Comparison of ENCODE assay signal across 1 cellular context in genomic region chr19:9075064-9075964, GRCh38.
TF ChIP-seq lines count a peak whose summit lies in the region.

No MANE protein-coding gene starts in this region.

TF ChIP-seq in HepG2, 621 proteins besides CTCF, POLR2A, EP300 and RAD21:
- no peak for TF ChIP-seq ZNF512 (CRISPR knock-in tag; IDR thresholded peaks at IDR 0.05)
- peak; percentile 81 for TF ChIP-seq ZNF18 (CRISPR knock-in tag; IDR thresholded peaks at IDR 0.05; ENCODE audit: insufficient replicate concordance)
- peak; percentile 16; the same call in 1 of the 2 replicates for TF ChIP-seq ARID5B (CRISPR knock-in tag; IDR thresholded peaks at IDR 0.05)
- no peak for TF ChIP-seq ZNF10 (CRISPR knock-in tag; IDR thresholded peaks at IDR 0.05; ENCODE audit: borderline replicate concordance, low read depth)
- peak; percentile 90 for TF ChIP-seq FOSL2 (CRISPR knock-in tag; IDR thresholded peaks at IDR 0.05)
- no peak for TF ChIP-seq TRIM24 (CRISPR knock-in tag; IDR thresholded peaks at IDR 0.05)
- no peak for TF ChIP-seq ZNF614 (CRISPR knock-in tag; IDR thresholded peaks at IDR 0.05; ENCODE audit: borderline replicate concordance)
- no peak for TF ChIP-seq ZSCAN20 (CRISPR knock-in tag; IDR thresholded peaks at IDR 0.05; ENCODE audit: borderline replicate concordance)
- TF ChIP-seq ZNF782 (CRISPR knock-in tag; IDR thresholded peaks at IDR 0.05; ENCODE audit: borderline replicate concordance): no peak
- TF ChIP-seq DBP (CRISPR knock-in tag; IDR thresholded peaks at IDR 0.05; ENCODE audit: not compliant biosample characterization): no peak
- 0 out of 2 replicates have a peak, but pooled peaks have one; percentile 14 for TF ChIP-seq ZNF281 (CRISPR knock-in tag; IDR thresholded peaks at IDR 0.05; ENCODE audit: borderline replicate concordance)
- TF ChIP-seq TCF7 (IDR thresholded peaks at IDR 0.05; ENCODE audit: low read depth): peak; percentile 23; the same call in 1 of the 2 replicates
- TF ChIP-seq ZNF580 (CRISPR knock-in tag; IDR thresholded peaks at IDR 0.05; ENCODE audit: borderline replicate concordance, low read depth): no peak
- no peak for TF ChIP-seq ZNF670 (CRISPR knock-in tag; IDR thresholded peaks at IDR 0.05; ENCODE audit: borderline replicate concordance)
- no peak for TF ChIP-seq ELF3 (CRISPR knock-in tag; IDR thresholded peaks at IDR 0.05)
- TF ChIP-seq ESRRA (CRISPR knock-in tag; IDR thresholded peaks at IDR 0.05; ENCODE audit: low read depth): no peak
- 0 out of 2 replicates have a peak, but pooled peaks have one; percentile 14 for TF ChIP-seq SOX5 (CRISPR knock-in tag; IDR thresholded peaks at IDR 0.05; ENCODE audit: borderline replicate concordance)
- TF ChIP-seq ZNF552 (CRISPR knock-in tag; IDR thresholded peaks at IDR 0.05; ENCODE audit: borderline replicate concordance): no peak
- no peak for TF ChIP-seq ZNF33A (CRISPR knock-in tag; IDR thresholded peaks at IDR 0.05; ENCODE audit: borderline replicate concordance)
- TF ChIP-seq KLF11 (CRISPR knock-in tag; IDR thresholded peaks at IDR 0.05): no peak
- peak; percentile 51; the same call in 1 of the 2 replicates for TF ChIP-seq JUNB (CRISPR knock-in tag; IDR thresholded peaks at IDR 0.05; ENCODE audit: borderline replicate concordance)
- TF ChIP-seq ZNF75D (CRISPR knock-in tag; IDR thresholded peaks at IDR 0.05; ENCODE audit: borderline replicate concordance): no peak
- no peak for TF ChIP-seq TIGD3 (CRISPR knock-in tag; IDR thresholded peaks at IDR 0.05; ENCODE audit: borderline replicate concordance)
- TF ChIP-seq FOSL1 (CRISPR knock-in tag; IDR thresholded peaks at IDR 0.05; ENCODE audit: borderline replicate concordance): no peak
- TF ChIP-seq ZFP90 (CRISPR knock-in tag; IDR thresholded peaks at IDR 0.05; ENCODE audit: borderline replicate concordance): no peak
- no peak for TF ChIP-seq TEF (CRISPR knock-in tag; IDR thresholded peaks at IDR 0.05)
- no peak for TF ChIP-seq SOX6 (IDR thresholded peaks at IDR 0.05)
- peak; percentile 21; the same call in 1 of the 2 replicates for TF ChIP-seq SOX6 (CRISPR knock-in tag; IDR thresholded peaks at IDR 0.05)
- TF ChIP-seq KDM2A (CRISPR knock-in tag; IDR thresholded peaks at IDR 0.05; ENCODE audit: borderline replicate concordance, low read depth): no peak
- no peak for TF ChIP-seq ZNF839 (CRISPR knock-in tag; IDR thresholded peaks at IDR 0.05; ENCODE audit: borderline replicate concordance)
